13 cellular contexts compared by ENCODE assay signal in the genomic region with DNA sequence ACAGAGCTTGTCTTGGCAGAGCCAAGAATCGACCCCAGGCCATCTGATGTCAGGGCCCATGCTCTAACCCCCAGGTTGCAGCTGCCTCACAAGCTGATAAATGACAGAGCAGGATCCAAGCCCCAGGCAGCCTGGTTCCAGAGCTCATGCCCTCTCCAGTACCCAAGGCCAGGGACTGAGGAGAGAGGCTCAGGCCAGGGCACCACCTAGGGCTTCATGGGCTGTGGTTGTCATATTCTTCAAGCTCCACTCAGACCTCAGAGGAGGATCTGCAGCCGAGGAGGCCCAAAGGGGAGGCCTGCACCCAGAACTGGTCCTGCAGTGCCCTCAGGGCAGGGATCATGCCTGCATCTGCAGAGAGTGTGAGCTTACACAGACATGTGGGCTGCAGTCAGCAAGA.
"Had no signal": no experiment of that assay in that cellular context is flagged by ENCODE, and none has a peak within 500 bp of the region (broad histone marks: within the 10 kb centered on the region; RNA-seq: fewer than 3 reads in every experiment).

No MANE protein-coding gene starts in this region.

- H3K27ac Mint-ChIP-seq: activated naive CD8-positive, alpha-beta T cell treated with anti-CD3 and anti-CD28 coated beads, Interleukin-2, amount 10 ng/mL, durations not matched to agents 7 days and 5 days had no signal

- H3K4me3 Mint-ChIP-seq: activated naive CD8-positive, alpha-beta T cell treated with anti-CD3 and anti-CD28 coated beads, Interleukin-2, amount 10 ng/mL, durations not matched to agents 7 days and 5 days; neural crest cell had no signal

- H3K9me3 ChIP-seq: ovary had no signal

- H3K36me3 Mint-ChIP-seq: activated naive CD8-positive, alpha-beta T cell treated with anti-CD3 and anti-CD28 coated beads, Interleukin-2, amount 10 ng/mL, durations not matched to agents 7 days and 5 days had no signal

- H3K4me1 Mint-ChIP-seq: activated naive CD8-positive, alpha-beta T cell treated with anti-CD3 and anti-CD28 coated beads, Interleukin-2, amount 10 ng/mL, durations not matched to agents 7 days and 5 days; neural crest cell had no signal

- H3K27ac ChIP-seq: dorsolateral prefrontal cortex, heart left ventricle, ovary, skin epidermis, stomach, VCaP had no signal

- H3K9me3 Mint-ChIP-seq: neural crest cell had no signal

- DNase-seq: activated naive CD8-positive, alpha-beta T cell treated with anti-CD3 and anti-CD28 coated beads, Interleukin-2, amount 10 ng/mL, durations not matched to agents 7 days and 5 days; activated T-cell treated with anti-CD3 and anti-CD28 coated beads, Interleukin-2, amount 50 U/mL, for 1 hour; anterior cingulate cortex; dorsolateral prefrontal cortex; mesenchymal stem cell; stimulated activated CD4-positive, alpha-beta T cell treated with anti-CD3 and anti-CD28 coated beads, Interleukin-4, amount 100 ng/mL, for 4 hours; stomach; T-helper 9 cell had no signal

- H3K4me3 ChIP-seq: dorsolateral prefrontal cortex, heart left ventricle, ovary, skin epidermis, stomach had no signal

- H3K27me3 ChIP-seq: ovary had no signal

- H3K36me3 ChIP-seq: heart left ventricle, ovary, stomach had no signal

- H3K4me1 ChIP-seq: heart left ventricle, stomach had no signal

- ATAC-seq: heart left ventricle had no signal
